15 cellular contexts compared by ENCODE assay signal in genomic region chr10:48811461-48811860, GRCh38.
DNase-seq lines count a peak whose midpoint lies in the region; ATAC-seq, FAIRE-seq and TF ChIP-seq lines count a peak whose summit lies in the region.
"Had no signal": no experiment of that assay in that cellular context is flagged by ENCODE, and none has a peak within 500 bp of the region (broad histone marks: within the 10 kb centered on the region; RNA-seq: fewer than 3 reads in every experiment).

No MANE protein-coding gene starts in this region.

- no peaks in the 10 kb centered on the region for H3K79me2 ChIP-seq in OCI-LY7 (ENCODE audit: insufficient read depth, low read depth, low read length)

- no peak overlapping the region for H3K4me2 ChIP-seq in OCI-LY7 (ENCODE audit: low read length)

- ATAC-seq in memory B cell (ENCODE audit: low read depth), result no peak
- ATAC-seq in HG03521 (IDR thresholded peaks at IDR 0.05; ENCODE audit: unreplicated experiment), result no peak
- ATAC-seq: HepG2 had no signal

- TF ChIP-seq POLR2A in H54 (IDR thresholded peaks at IDR 0.05; ENCODE audit: low read depth, low read length), result no peak

- H3K27me3 Mint-ChIP-seq in memory B cell, result no peaks in the 10 kb centered on the region

- H3K36me3 ChIP-seq in SJSA1 (no peaks in the 10 kb centered on the region), OCI-LY7 (ENCODE audit: insufficient read depth, low read length) (peaks cover 87% of the 10 kb centered on the region)

- peak overlapping the region; percentile 83 for H3K27ac ChIP-seq in SJSA1
- H3K27ac ChIP-seq in OCI-LY7 (ENCODE audit: low read depth, low read length, poor library complexity, severe bottlenecking), result no peak overlapping the region

- peaks cover 8% of the 10 kb centered on the region for H3K4me1 Mint-ChIP-seq in memory B cell

- intact Hi-C loops in OCI-LY7 (cut with micrococcal nuclease; ENCODE audit: unreplicated experiment), result no loop called here

- H3K4me3 ChIP-seq in SJSA1 (no peak overlapping the region), OCI-LY7 (ENCODE audit: low read depth, low read length, poor library complexity, severe bottlenecking) (no peak overlapping the region)

- H3K27ac Mint-ChIP-seq in memory B cell, result peak overlapping the region; percentile 66

- no peak for FAIRE-seq in H54 (lab: Jason Lieb, UNC)
- FAIRE-seq: GM12891, HepG2 had no signal

- H3K27me3 ChIP-seq in SJSA1 (replicated peaks), result no peaks in the 10 kb centered on the region

- CTCF ChIA-PET in OCI-LY7 (lab: Charles Lee; ENCODE audit: unreplicated experiment), result no interaction called here

- no peaks in the 10 kb centered on the region for H3K9me3 Mint-ChIP-seq in memory B cell

- H4K20me1 ChIP-seq in OCI-LY7 (ENCODE audit: insufficient read depth, low read length), result no peaks in the 10 kb centered on the region

- H3K4me1 ChIP-seq in SJSA1 (replicated peaks) (peaks cover 19% of the 10 kb centered on the region), OCI-LY7 (ENCODE audit: insufficient read depth, low read length, poor library complexity, severe bottlenecking) (no peaks in the 10 kb centered on the region)

- no peak overlapping the region for H2AFZ ChIP-seq in OCI-LY7 (ENCODE audit: low read length)

- H3K9me3 ChIP-seq in SJSA1 (replicated peaks), result no peaks in the 10 kb centered on the region
- H3K9me3 ChIP-seq in OCI-LY7 (ENCODE audit: low read length), result no peaks in the 10 kb centered on the region

- BruUV-seq in OCI-LY7 (replicated peaks; lab: Mats Ljungman, UMichigan), result no TSS peak

- peak; percentile 51 for DNase-seq in EH (ENCODE audit: low read depth)
- DNase-seq in HK-2 (ENCODE audit: unreplicated experiment), result peak; percentile 9
- no peak for DNase-seq in SJSA1 (ENCODE audit: low read depth in 1 of 2, low spot score in 2 of 2)
- DNase-seq in memory B cell (ENCODE audit: low spot score in 2 of 2), result no peak
- DNase-seq in OCI-LY7 (ENCODE audit: low spot score), result no peak
- DNase-seq in H54 (ENCODE audit: insufficient read length, low spot score), result no peak
- DNase-seq: C1 segment of cervical spinal cord, Kasumi-1, NCI-H1417 treated with DMSO at 0.1 percent for 48 hours, NCI-H2029, NCI-H2171 treated with DMSO at 0.1 percent for 48 hours, RPMI8226 had no signal

- POLR2A ChIA-PET in OCI-LY7 (lab: Charles Lee), result no interaction called here

- H3K36me3 Mint-ChIP-seq in memory B cell, result peaks cover 40% of the 10 kb centered on the region

- no peak overlapping the region for H3K4me3 Mint-ChIP-seq in memory B cell

- peaks cover 2% of the 10 kb centered on the region; the same call in 1 of the 2 replicates for H3K9me2 ChIP-seq in OCI-LY7 (ENCODE audit: insufficient read depth, low read length)

- no peak for TF ChIP-seq CTCF in OCI-LY7 (conservative IDR thresholded peaks at IDR 0.05; ENCODE audit: low read length)

Comparison
In these comparisons a context has a peak if more than half of its experiments do, and no peak if none do; other contexts are left out.
1. DNase-seq: peak in EH (single experiment) and HK-2 (single experiment); none in SJSA1 (0 of 2), memory B cell (0 of 2), OCI-LY7 (single experiment) and H54 (single experiment).